ENCODE assay signal across 35 cellular contexts in genomic region chr6:163568275-163568674, GRCh38.
"Had no signal": no experiment of that assay in that cellular context is flagged by ENCODE, and none has a peak within 500 bp of the region (broad histone marks: within the 10 kb centered on the region; RNA-seq: fewer than 3 reads in every experiment).

No MANE protein-coding gene starts in this region.

- H3K27ac Mint-ChIP-seq: activated CD4-positive, alpha-beta memory T cell treated with anti-CD3 and anti-CD28 coated beads for 36 hours; activated CD4-positive, alpha-beta T cell treated with anti-CD3 and anti-CD28 coated beads for 36 hours; activated CD4-positive, alpha-beta T cell treated with anti-CD3 and anti-CD28 coated beads, Interleukin-2, amount 10 ng/mL, durations not matched to agents 24 days and 14 days; activated CD8-positive, alpha-beta memory T cell treated with anti-CD3 and anti-CD28 coated beads, Interleukin-2, amount 10 ng/mL, durations not matched to agents 7 days and 5 days; activated CD8-positive, alpha-beta T cell treated with anti-CD3 and anti-CD28 coated beads, Interleukin-2, amount 10 ng/mL, durations not matched to agents 7 days and 5 days; activated naive CD4-positive, alpha-beta T cell treated with anti-CD3 and anti-CD28 coated beads for 36 hours; activated naive CD4-positive, alpha-beta T cell treated with anti-CD3 and anti-CD28 coated beads, Interleukin-2, amount 50 U/mL, for 24 hours; activated naive CD8-positive, alpha-beta T cell treated with anti-CD3 and anti-CD28 coated beads for 36 hours; activated naive CD8-positive, alpha-beta T cell treated with anti-CD3 and anti-CD28 coated beads, Interleukin-2, amount 50 U/mL, for 24 hours; activated T-helper 1 cell treated with anti-CD3 and anti-CD28 coated beads, Interleukin-12 subunit alpha, Interleukin-12 subunit beta, Interleukin-2, Interleukin-4 antibody, amounts not matched to agents 30 ng/mL and 10 ng/mL and 1 ng/mL, durations not matched to agents 14 hours and 24 hours and 36 hours; activated T-helper 2 cell treated with anti-CD3 and anti-CD28 coated beads, Interferon-gamma antibody, Interleukin-2, Interleukin-4, amounts not matched to agents 10 μg/mL and 5 μg/mL and 100 μg/mL, durations not matched to agents 14 hours and 24 hours and 36 hours; dendritic cell treated with granulocyte-macrophage colony-stimulating factor and Interleukin-4, amounts not matched to agents 40 ng/mL and 50 ng/mL, for 4 days; endodermal cell; T-helper 17 cell; T-helper 2 cell treated with Interferon-gamma antibody and Interleukin-4, amounts not matched to agents 5 μg/mL and 100 μg/mL, for 36 hours had no signal

- H3K27ac ChIP-seq: adrenal gland, body of pancreas, coronary artery, heart left ventricle had no signal

- DNase-seq: activated CD4-positive, alpha-beta memory T cell treated with anti-CD3 and anti-CD28 coated beads for 36 hours; activated CD4-positive, alpha-beta T cell treated with anti-CD3 and anti-CD28 coated beads for 36 hours; activated CD4-positive, alpha-beta T cell treated with anti-CD3 and anti-CD28 coated beads, Interleukin-2, amount 10 ng/mL, durations not matched to agents 24 days and 14 days; activated CD4-positive, CD25-positive, alpha-beta regulatory T cell; activated CD4-positive, CD25-positive, alpha-beta regulatory T cell treated with anti-CD3 and anti-CD28 coated beads, Interleukin-2, amount 50 U/mL, for 72 hours; activated CD8-positive, alpha-beta memory T cell treated with anti-CD3 and anti-CD28 coated beads, Interleukin-2, amount 10 ng/mL, durations not matched to agents 7 days and 5 days; activated CD8-positive, alpha-beta memory T cell treated with anti-CD3 and anti-CD28 coated beads, Interleukin-2, amount 50 U/mL, for 4 hours; activated CD8-positive, alpha-beta T cell treated with anti-CD3 and anti-CD28 coated beads, Interleukin-2, amount 10 ng/mL, durations not matched to agents 7 days and 5 days; activated effector memory CD4-positive, alpha-beta T cell treated with anti-CD3 and anti-CD28 coated beads, Interleukin-2, amount 50 U/mL, for 16 hours; activated naive CD4-positive, alpha-beta T cell treated with anti-CD3 and anti-CD28 coated beads for 36 hours; activated naive CD8-positive, alpha-beta T cell treated with anti-CD3 and anti-CD28 coated beads for 36 hours; activated naive CD8-positive, alpha-beta T cell treated with anti-CD3 and anti-CD28 coated beads, Interleukin-2, amount 50 U/mL, for 24 hours; activated T-cell treated with anti-CD3 and anti-CD28 coated beads, Interleukin-2, amount 50 U/mL, for 1 hour; activated T-cell treated with anti-CD3 and anti-CD28 coated beads, Interleukin-2, amount 50 U/mL, for 48 hours; adrenal gland; amygdala; aorta; body of pancreas; dorsolateral prefrontal cortex; effector memory CD4-positive, alpha-beta T cell; endodermal cell; foreskin fibroblast; glutamatergic neuron; heart left ventricle; T-helper 1 cell; T-helper 17 cell; T1000 had no signal

- H3K27me3 Mint-ChIP-seq: activated CD4-positive, alpha-beta memory T cell treated with anti-CD3 and anti-CD28 coated beads for 36 hours; activated CD4-positive, alpha-beta T cell treated with anti-CD3 and anti-CD28 coated beads for 36 hours; activated CD4-positive, alpha-beta T cell treated with anti-CD3 and anti-CD28 coated beads, Interleukin-2, amount 10 ng/mL, durations not matched to agents 24 days and 14 days; activated CD8-positive, alpha-beta memory T cell treated with anti-CD3 and anti-CD28 coated beads, Interleukin-2, amount 10 ng/mL, durations not matched to agents 7 days and 5 days; activated naive CD4-positive, alpha-beta T cell treated with anti-CD3 and anti-CD28 coated beads, Interleukin-2, amount 50 U/mL, for 24 hours; activated naive CD8-positive, alpha-beta T cell treated with anti-CD3 and anti-CD28 coated beads for 36 hours; activated naive CD8-positive, alpha-beta T cell treated with anti-CD3 and anti-CD28 coated beads, Interleukin-2, amount 50 U/mL, for 24 hours; central memory CD8-positive, alpha-beta T cell; dendritic cell treated with granulocyte-macrophage colony-stimulating factor and Interleukin-4, amounts not matched to agents 40 ng/mL and 50 ng/mL, for 4 days; T-helper 17 cell had no signal

- H3K4me3 ChIP-seq: adrenal gland, body of pancreas, coronary artery, dorsolateral prefrontal cortex, heart left ventricle had no signal

- H3K9me3 ChIP-seq: adrenal gland, body of pancreas, heart left ventricle had no signal

- H3K27me3 ChIP-seq: adrenal gland, body of pancreas, dorsolateral prefrontal cortex, heart left ventricle had no signal

- ATAC-seq: activated CD4-positive, alpha-beta T cell treated with anti-CD3 and anti-CD28 coated beads for 36 hours; activated CD8-positive, alpha-beta memory T cell treated with anti-CD3 and anti-CD28 coated beads, Interleukin-2, amount 10 ng/mL, durations not matched to agents 7 days and 5 days; activated CD8-positive, alpha-beta T cell treated with anti-CD3 and anti-CD28 coated beads, Interleukin-2, amount 10 ng/mL, durations not matched to agents 7 days and 5 days; activated naive CD8-positive, alpha-beta T cell treated with anti-CD3 and anti-CD28 coated beads, Interleukin-2, amount 50 U/mL, for 24 hours; body of pancreas; esophagus mucosa; heart left ventricle; T-helper 17 cell had no signal

- H3K9me3 Mint-ChIP-seq: activated CD4-positive, alpha-beta memory T cell treated with anti-CD3 and anti-CD28 coated beads for 36 hours; activated naive CD4-positive, alpha-beta T cell treated with anti-CD3 and anti-CD28 coated beads for 36 hours; activated naive CD4-positive, alpha-beta T cell treated with anti-CD3 and anti-CD28 coated beads, Interleukin-2, amount 50 U/mL, for 24 hours; activated naive CD8-positive, alpha-beta T cell treated with anti-CD3 and anti-CD28 coated beads for 36 hours; activated naive CD8-positive, alpha-beta T cell treated with anti-CD3 and anti-CD28 coated beads, Interleukin-2, amount 50 U/mL, for 24 hours; activated T-helper 1 cell treated with anti-CD3 and anti-CD28 coated beads, Interleukin-12 subunit alpha, Interleukin-12 subunit beta, Interleukin-2, Interleukin-4 antibody, amounts not matched to agents 30 ng/mL and 10 ng/mL and 1 ng/mL, durations not matched to agents 14 hours and 24 hours and 36 hours; activated T-helper 2 cell treated with anti-CD3 and anti-CD28 coated beads, Interferon-gamma antibody, Interleukin-2, Interleukin-4, amounts not matched to agents 10 μg/mL and 5 μg/mL and 100 μg/mL, durations not matched to agents 14 hours and 24 hours and 36 hours; central memory CD8-positive, alpha-beta T cell; dendritic cell treated with granulocyte-macrophage colony-stimulating factor and Interleukin-4, amounts not matched to agents 40 ng/mL and 50 ng/mL, for 4 days; endodermal cell; T-helper 2 cell treated with Interferon-gamma antibody and Interleukin-4, amounts not matched to agents 5 μg/mL and 100 μg/mL, for 36 hours had no signal

- H3K4me3 Mint-ChIP-seq: activated CD4-positive, alpha-beta memory T cell treated with anti-CD3 and anti-CD28 coated beads for 36 hours; activated CD4-positive, alpha-beta T cell treated with anti-CD3 and anti-CD28 coated beads for 36 hours; activated CD4-positive, alpha-beta T cell treated with anti-CD3 and anti-CD28 coated beads, Interleukin-2, amount 10 ng/mL, durations not matched to agents 24 days and 14 days; activated CD8-positive, alpha-beta memory T cell treated with anti-CD3 and anti-CD28 coated beads, Interleukin-2, amount 10 ng/mL, durations not matched to agents 7 days and 5 days; activated CD8-positive, alpha-beta T cell treated with anti-CD3 and anti-CD28 coated beads, Interleukin-2, amount 10 ng/mL, durations not matched to agents 7 days and 5 days; activated naive CD4-positive, alpha-beta T cell treated with anti-CD3 and anti-CD28 coated beads for 36 hours; activated naive CD4-positive, alpha-beta T cell treated with anti-CD3 and anti-CD28 coated beads, Interleukin-2, amount 50 U/mL, for 24 hours; activated naive CD8-positive, alpha-beta T cell treated with anti-CD3 and anti-CD28 coated beads for 36 hours; activated naive CD8-positive, alpha-beta T cell treated with anti-CD3 and anti-CD28 coated beads, Interleukin-2, amount 50 U/mL, for 24 hours; activated T-helper 1 cell treated with anti-CD3 and anti-CD28 coated beads, Interleukin-12 subunit alpha, Interleukin-12 subunit beta, Interleukin-2, Interleukin-4 antibody, amounts not matched to agents 30 ng/mL and 10 ng/mL and 1 ng/mL, durations not matched to agents 14 hours and 24 hours and 36 hours; central memory CD8-positive, alpha-beta T cell; dendritic cell treated with granulocyte-macrophage colony-stimulating factor and Interleukin-4, amounts not matched to agents 40 ng/mL and 50 ng/mL, for 4 days; endodermal cell; T-helper 17 cell; T-helper 2 cell treated with Interferon-gamma antibody and Interleukin-4, amounts not matched to agents 5 μg/mL and 100 μg/mL, for 36 hours had no signal

- H3K4me1 Mint-ChIP-seq: activated CD4-positive, alpha-beta T cell treated with anti-CD3 and anti-CD28 coated beads for 36 hours; activated naive CD4-positive, alpha-beta T cell treated with anti-CD3 and anti-CD28 coated beads, Interleukin-2, amount 50 U/mL, for 24 hours; activated naive CD8-positive, alpha-beta T cell treated with anti-CD3 and anti-CD28 coated beads, Interleukin-2, amount 50 U/mL, for 24 hours; central memory CD8-positive, alpha-beta T cell had no signal
